Comparison of ENCODE assay signal across 24 cellular contexts in genomic region chr1:221294244-221294643, GRCh38.
A peak's percentile ranks its signal among the peaks of the same experiment; 100 is the strongest.
DNase-seq lines count a peak whose midpoint lies in the region; ATAC-seq and TF ChIP-seq lines count a peak whose summit lies in the region.
"Had no signal": no experiment of that assay in that cellular context is flagged by ENCODE, and none has a peak within 500 bp of the region (broad histone marks: within the 10 kb centered on the region; RNA-seq: fewer than 3 reads in every experiment).

No MANE protein-coding gene starts in this region.

- H3K9ac ChIP-seq in mammary epithelial cell (ENCODE audit: insufficient read depth, low read length) = no peak overlapping the region

- intact Hi-C loops in mammary epithelial cell (cut with micrococcal nuclease) (no loop called here), right cardiac atrium (cut with DNase I) (loop anchor here in 1 of 4 donors (10.0 kb wide), 1 partner anchor 1141 kb away; no protein-coding TSS in a partner anchor)
- intact Hi-C loops in naive thymus-derived CD4-positive, alpha-beta T cell (cut with micrococcal nuclease) = no loop called here

- no peaks in the 10 kb centered on the region for H3K36me3 Mint-ChIP-seq in HFFc6 (ENCODE audit: low read depth)
- no peaks in the 10 kb centered on the region for H3K36me3 Mint-ChIP-seq in naive thymus-derived CD4-positive, alpha-beta T cell
- H3K36me3 Mint-ChIP-seq: T-cell had no signal

- H3K27ac ChIP-seq in mammary epithelial cell (ENCODE audit: insufficient read depth, low read depth, low read length) (no peak overlapping the region), right cardiac atrium (ENCODE audit: low read length) (no peak overlapping the region)
- H3K27ac ChIP-seq in naive thymus-derived CD4-positive, alpha-beta T cell (ENCODE audit: low read depth, low read length) = no peak overlapping the region
- H3K27ac ChIP-seq: brain microvascular endothelial cell, C4-2B, coronary artery, neutrophil, skin epidermis, tibial nerve had no signal

- H3K27me3 ChIP-seq in mammary epithelial cell (ENCODE audit: insufficient read depth, low read length) (no peaks in the 10 kb centered on the region), right cardiac atrium (ENCODE audit: control insufficient read depth, insufficient read depth) (no peaks in the 10 kb centered on the region)
- no peaks in the 10 kb centered on the region for H3K27me3 ChIP-seq in naive thymus-derived CD4-positive, alpha-beta T cell (ENCODE audit: control insufficient read depth in 2 of 2, insufficient read depth in 2 of 2, low read length in 2 of 2)
- H3K27me3 ChIP-seq: brain microvascular endothelial cell, neutrophil, tibial nerve had no signal

- no peak overlapping the region for H3K4me2 ChIP-seq in mammary epithelial cell (ENCODE audit: insufficient read depth, low read depth, low read length)

- no peaks in the 10 kb centered on the region for H3K9me3 ChIP-seq in mammary epithelial cell (replicated peaks; ENCODE audit: insufficient read depth, low read length)
- no peaks in the 10 kb centered on the region for H3K9me3 ChIP-seq in naive thymus-derived CD4-positive, alpha-beta T cell (ENCODE audit: control insufficient read depth in 2 of 3, low read length in 3 of 3)
- no peaks in the 10 kb centered on the region for H3K9me3 ChIP-seq in right cardiac atrium (ENCODE audit: control insufficient read depth, low read length)
- H3K9me3 ChIP-seq: neutrophil, tibial nerve had no signal

- 54% methylated on average over 2 of the region's 2 CpGs for WGBS in mammary epithelial cell (ENCODE audit: low coverage, missing lambda C conversion rate)
- 93% methylated on average over 2 of the region's 2 CpGs for WGBS in right cardiac atrium

- H3K79me2 ChIP-seq in mammary epithelial cell (ENCODE audit: insufficient read depth, low read length) = no peaks in the 10 kb centered on the region

- CTCF ChIA-PET in mammary epithelial cell (lab: Charles Lee; ENCODE audit: low non-redundant PET) = no interaction called here
- CTCF ChIA-PET in naive thymus-derived CD4-positive, alpha-beta T cell (lab: Charles Lee) = no interaction called here

- H3K27ac Mint-ChIP-seq in HFFc6 = no peak overlapping the region
- no peak overlapping the region for H3K27ac Mint-ChIP-seq in naive thymus-derived CD4-positive, alpha-beta T cell
- H3K27ac Mint-ChIP-seq: activated CD4-positive, alpha-beta T cell treated with anti-CD3 and anti-CD28 coated beads for 36 hours; progenitor cell of endocrine pancreas; T-cell had no signal

- ATAC-seq in naive thymus-derived CD4-positive, alpha-beta T cell = no peak
- no peak for ATAC-seq in right cardiac atrium
- ATAC-seq in GM19463 (IDR thresholded peaks at IDR 0.05; ENCODE audit: unreplicated experiment) = no peak
- ATAC-seq: activated CD4-positive, alpha-beta T cell treated with anti-CD3 and anti-CD28 coated beads for 36 hours; activated T-cell treated with anti-CD3 and anti-CD28 coated beads, Interleukin-2, amount 50 U/mL, for 4 hours; HCT116; T-cell had no signal

- dilution Hi-C loops in mammary epithelial cell (cut with HindIII; ENCODE audit: low sequenced_read_pairs) = no loop called here

- peaks cover 10% of the 10 kb centered on the region; the same call in 1 of the 2 replicates for H3K4me1 Mint-ChIP-seq in HFFc6 (ENCODE audit: low read depth)
- H3K4me1 Mint-ChIP-seq in naive thymus-derived CD4-positive, alpha-beta T cell = no peaks in the 10 kb centered on the region
- H3K4me1 Mint-ChIP-seq: activated CD4-positive, alpha-beta T cell treated with anti-CD3 and anti-CD28 coated beads for 36 hours; T-cell had no signal

- H4K20me1 ChIP-seq in mammary epithelial cell (ENCODE audit: insufficient read depth, low read length) = no peaks in the 10 kb centered on the region

- DNase-seq in HFFc6 (peak; percentile 30), NCI-H226 (peak; percentile 3), mammary epithelial cell (peak; percentile 63), iris pigment epithelial cell (ENCODE audit: low read depth) (peak; percentile 81), right cardiac atrium (no peak), NCI-H345 treated with DMSO at 0.1 percent for 48 hours (lab: John Stamatoyannopoulos, UW; ENCODE audit: unreplicated experiment) (no peak)
- no peak for DNase-seq in naive thymus-derived CD4-positive, alpha-beta T cell
- DNase-seq: activated CD4-positive, alpha-beta T cell treated with anti-CD3 and anti-CD28 coated beads for 36 hours; activated T-cell treated with anti-CD3 and anti-CD28 coated beads, Interleukin-2, amount 50 U/mL, for 4 hours; brain microvascular endothelial cell; KG1; NCI-H1694; NCI-H69; OCI-M1; SHP77 treated with DMSO at 0.1 percent for 48 hours; T-cell had no signal

- H3K4me3 Mint-ChIP-seq in HFFc6 = no peak overlapping the region
- no peak overlapping the region for H3K4me3 Mint-ChIP-seq in naive thymus-derived CD4-positive, alpha-beta T cell
- H3K4me3 Mint-ChIP-seq: activated CD4-positive, alpha-beta T cell treated with anti-CD3 and anti-CD28 coated beads for 36 hours; activated T-cell treated with anti-CD3 and anti-CD28 coated beads, Interleukin-2, amount 50 U/mL, for 4 hours; T-cell had no signal

- H3K4me3 ChIP-seq in mammary epithelial cell (replicated peaks in 1 of 3; ENCODE audit: insufficient read depth in 1 of 3, low read depth in 2 of 3, low read length in 3 of 3) (no peak overlapping the region), right cardiac atrium (ENCODE audit: low read length) (no peak overlapping the region)
- H3K4me3 ChIP-seq in naive thymus-derived CD4-positive, alpha-beta T cell (ENCODE audit: low read length) = no peak overlapping the region
- H3K4me3 ChIP-seq: coronary artery, skin epidermis, tibial nerve had no signal

- POLR2A ChIA-PET in naive thymus-derived CD4-positive, alpha-beta T cell (lab: Charles Lee) = no interaction called here

- H2AFZ ChIP-seq in mammary epithelial cell (ENCODE audit: low read depth, low read length) = no peak overlapping the region

- peaks cover 2% of the 10 kb centered on the region; the same call in 1 of the 2 replicates for H3K27me3 Mint-ChIP-seq in HFFc6 (ENCODE audit: insufficient read depth)
- peaks cover 0 to 15% (median 0%) of the 10 kb centered on the region in 5 donors for H3K27me3 Mint-ChIP-seq in naive thymus-derived CD4-positive, alpha-beta T cell
- H3K27me3 Mint-ChIP-seq: activated CD4-positive, alpha-beta T cell treated with anti-CD3 and anti-CD28 coated beads for 36 hours; progenitor cell of endocrine pancreas; T-cell had no signal

- H3K4me1 ChIP-seq in mammary epithelial cell (ENCODE audit: insufficient read depth, low read length) (no peaks in the 10 kb centered on the region), right cardiac atrium (ENCODE audit: control insufficient read depth, insufficient read depth, low read length) (no peaks in the 10 kb centered on the region)
- H3K4me1 ChIP-seq in naive thymus-derived CD4-positive, alpha-beta T cell (ENCODE audit: control insufficient read depth in 2 of 2, insufficient read depth in 2 of 2, low read length in 2 of 2) = no peaks in the 10 kb centered on the region
- H3K4me1 ChIP-seq: tibial nerve had no signal

- no TSS peak for BruUV-seq in mammary epithelial cell (replicated peaks; lab: Mats Ljungman, UMichigan)

- TF ChIP-seq CTCF in HFFc6 (IDR thresholded peaks at IDR 0.05) (no peak), mammary epithelial cell (conservative IDR thresholded peaks at IDR 0.05 in 1 of 2, IDR thresholded peaks at IDR 0.05 in 1 of 2; ENCODE audit: extremely low read depth in 1 of 2, insufficient read depth in 1 of 2, low read depth in 1 of 2, low read length in 2 of 2) (no peak)

- no peaks in the 10 kb centered on the region for H3K9me3 Mint-ChIP-seq in HFFc6
- peaks cover 0 to 1% (median 0%) of the 10 kb centered on the region in 11 donors for H3K9me3 Mint-ChIP-seq in naive thymus-derived CD4-positive, alpha-beta T cell
- H3K9me3 Mint-ChIP-seq: activated T-cell treated with anti-CD3 and anti-CD28 coated beads, Interleukin-2, amount 50 U/mL, for 4 hours; T-cell had no signal

- no peaks in the 10 kb centered on the region for H3K36me3 ChIP-seq in mammary epithelial cell (ENCODE audit: insufficient read depth, low read length)
- no peaks in the 10 kb centered on the region for H3K36me3 ChIP-seq in naive thymus-derived CD4-positive, alpha-beta T cell (ENCODE audit: control insufficient read depth in 2 of 3, insufficient read depth in 3 of 3, low read length in 3 of 3)
- H3K36me3 ChIP-seq: brain microvascular endothelial cell, neutrophil, tibial nerve had no signal

- in situ Hi-C loops in mammary epithelial cell (cut with MboI; ENCODE audit: low sequenced_read_pairs in 2 of 2) = no loop called here

Comparison
In these comparisons a context has a peak if more than half of its experiments do, and no peak if none do; other contexts are left out.
1. DNase-seq: peak in HFFc6 (single experiment), NCI-H226 (single experiment), mammary epithelial cell (single experiment) and iris pigment epithelial cell (single experiment); none in naive thymus-derived CD4-positive, alpha-beta T cell (0 of 9), right cardiac atrium (0 of 3) and NCI-H345 treated with DMSO at 0.1 percent for 48 hours (single experiment).